Comparison of ENCODE assay signal across 1 cellular context in the genomic region with DNA sequence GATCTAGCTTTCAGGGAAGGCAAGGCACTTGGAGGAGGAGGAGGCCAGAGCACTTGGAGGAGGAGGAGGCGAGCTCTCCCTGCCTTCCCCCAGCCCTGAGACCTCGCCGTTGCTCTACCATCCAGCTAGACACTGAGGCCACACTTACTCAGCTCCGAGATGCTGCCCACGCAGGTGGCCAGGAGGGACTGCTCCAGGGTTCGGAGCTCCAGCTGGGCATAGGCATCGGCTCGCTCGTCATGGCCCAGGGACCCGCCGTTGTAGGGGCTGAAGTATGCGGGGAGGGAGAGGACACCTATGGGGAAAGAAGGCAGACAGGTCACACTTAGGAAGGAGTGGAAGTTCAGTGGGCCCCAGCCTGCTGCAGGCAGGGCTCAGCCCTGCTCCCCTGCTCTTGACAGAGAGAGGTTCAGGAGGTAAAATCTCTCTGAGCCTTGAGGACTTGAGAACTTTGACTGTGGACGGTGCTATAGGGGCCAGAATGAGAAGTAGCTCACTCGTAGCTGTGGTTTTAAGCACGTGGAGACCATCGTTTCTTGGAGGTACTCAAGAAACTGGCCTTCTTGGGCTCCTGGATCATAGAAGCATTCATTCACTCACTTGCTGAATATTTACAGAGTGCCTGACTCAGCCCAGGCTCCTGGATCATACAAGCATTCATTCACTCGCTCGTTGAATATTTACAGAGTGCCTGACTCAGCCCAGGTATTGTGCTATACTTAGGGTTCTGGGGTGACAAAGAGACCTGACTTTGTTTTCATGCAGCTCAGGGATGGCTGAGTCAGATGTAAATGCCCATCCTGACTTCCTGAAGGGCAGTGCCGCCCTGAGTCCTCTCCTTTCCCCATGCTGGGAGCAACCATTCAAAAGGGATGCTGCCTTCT.
TF ChIP-seq lines count a peak whose summit lies in the region.

No MANE protein-coding gene starts in this region.

TF ChIP-seq in HepG2, 621 proteins besides CTCF, POLR2A, EP300 and RAD21 (continued from another document and continues in another):
- TF ChIP-seq ZNF10 (CRISPR knock-in tag; IDR thresholded peaks at IDR 0.05; ENCODE audit: borderline replicate concordance, low read depth) (no peak), MLX (CRISPR knock-in tag; IDR thresholded peaks at IDR 0.05) (no peak), ZNF280B (CRISPR knock-in tag; IDR thresholded peaks at IDR 0.05; ENCODE audit: borderline replicate concordance) (no peak), ZSCAN12 (CRISPR knock-in tag; IDR thresholded peaks at IDR 0.05) (no peak), ZNF331 (CRISPR knock-in tag; IDR thresholded peaks at IDR 0.05) (0 out of 2 replicates have a peak, but pooled peaks have one; percentile 21), ZNF839 (CRISPR knock-in tag; IDR thresholded peaks at IDR 0.05; ENCODE audit: borderline replicate concordance) (no peak), ZNF562 (CRISPR knock-in tag; IDR thresholded peaks at IDR 0.05; ENCODE audit: borderline replicate concordance) (no peak), ASH2L (IDR thresholded peaks at IDR 0.05; ENCODE audit: insufficient read length, low read depth, low read length) (no peak), KDM6A (CRISPR knock-in tag; IDR thresholded peaks at IDR 0.05; ENCODE audit: low read depth) (no peak), HBP1 (CRISPR knock-in tag; IDR thresholded peaks at IDR 0.05; ENCODE audit: low read depth) (no peak), ARNTL (CRISPR knock-in tag; IDR thresholded peaks at IDR 0.05) (no peak), ZNF850 (CRISPR knock-in tag; conservative IDR thresholded peaks at IDR 0.05) (no peak), IKZF4 (CRISPR knock-in tag; IDR thresholded peaks at IDR 0.05; ENCODE audit: borderline replicate concordance, low read depth, not compliant biosample characterization) (no peak), GATAD1 (CRISPR knock-in tag; IDR thresholded peaks at IDR 0.05) (no peak), ZNF816 (CRISPR knock-in tag; IDR thresholded peaks at IDR 0.05; ENCODE audit: borderline replicate concordance) (no peak), GABPB1 (CRISPR knock-in tag; IDR thresholded peaks at IDR 0.05) (no peak; the same call in 1 of the 2 replicates), FOXJ3 (CRISPR knock-in tag; IDR thresholded peaks at IDR 0.05; ENCODE audit: borderline replicate concordance) (no peak), KLF11 (CRISPR knock-in tag; IDR thresholded peaks at IDR 0.05) (no peak)
- TF ChIP-seq, protein P1, sequence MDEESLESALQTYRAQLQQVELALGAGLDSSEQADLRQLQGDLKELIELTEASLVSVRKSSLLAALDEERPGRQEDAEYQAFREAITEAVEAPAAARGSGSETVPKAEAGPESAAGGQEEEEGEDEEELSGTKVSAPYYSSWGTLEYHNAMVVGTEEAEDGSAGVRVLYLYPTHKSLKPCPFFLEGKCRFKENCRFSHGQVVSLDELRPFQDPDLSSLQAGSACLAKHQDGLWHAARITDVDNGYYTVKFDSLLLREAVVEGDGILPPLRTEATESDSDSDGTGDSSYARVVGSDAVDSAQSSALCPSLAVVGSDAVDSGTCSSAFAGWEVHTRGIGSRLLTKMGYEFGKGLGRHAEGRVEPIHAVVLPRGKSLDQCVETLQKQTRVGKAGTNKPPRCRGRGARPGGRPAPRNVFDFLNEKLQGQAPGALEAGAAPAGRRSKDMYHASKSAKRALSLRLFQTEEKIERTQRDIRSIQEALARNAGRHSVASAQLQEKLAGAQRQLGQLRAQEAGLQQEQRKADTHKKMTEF (CRISPR knock-in tag; IDR thresholded peaks at IDR 0.05) = peak; percentile 63; the same call in 1 of the 2 replicates
- TF ChIP-seq, protein P2, sequence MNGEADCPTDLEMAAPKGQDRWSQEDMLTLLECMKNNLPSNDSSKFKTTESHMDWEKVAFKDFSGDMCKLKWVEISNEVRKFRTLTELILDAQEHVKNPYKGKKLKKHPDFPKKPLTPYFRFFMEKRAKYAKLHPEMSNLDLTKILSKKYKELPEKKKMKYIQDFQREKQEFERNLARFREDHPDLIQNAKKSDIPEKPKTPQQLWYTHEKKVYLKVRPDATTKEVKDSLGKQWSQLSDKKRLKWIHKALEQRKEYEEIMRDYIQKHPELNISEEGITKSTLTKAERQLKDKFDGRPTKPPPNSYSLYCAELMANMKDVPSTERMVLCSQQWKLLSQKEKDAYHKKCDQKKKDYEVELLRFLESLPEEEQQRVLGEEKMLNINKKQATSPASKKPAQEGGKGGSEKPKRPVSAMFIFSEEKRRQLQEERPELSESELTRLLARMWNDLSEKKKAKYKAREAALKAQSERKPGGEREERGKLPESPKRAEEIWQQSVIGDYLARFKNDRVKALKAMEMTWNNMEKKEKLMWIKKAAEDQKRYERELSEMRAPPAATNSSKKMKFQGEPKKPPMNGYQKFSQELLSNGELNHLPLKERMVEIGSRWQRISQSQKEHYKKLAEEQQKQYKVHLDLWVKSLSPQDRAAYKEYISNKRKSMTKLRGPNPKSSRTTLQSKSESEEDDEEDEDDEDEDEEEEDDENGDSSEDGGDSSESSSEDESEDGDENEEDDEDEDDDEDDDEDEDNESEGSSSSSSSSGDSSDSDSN (CRISPR knock-in tag; IDR thresholded peaks at IDR 0.05) = no peak
- TF ChIP-seq, protein P3, sequence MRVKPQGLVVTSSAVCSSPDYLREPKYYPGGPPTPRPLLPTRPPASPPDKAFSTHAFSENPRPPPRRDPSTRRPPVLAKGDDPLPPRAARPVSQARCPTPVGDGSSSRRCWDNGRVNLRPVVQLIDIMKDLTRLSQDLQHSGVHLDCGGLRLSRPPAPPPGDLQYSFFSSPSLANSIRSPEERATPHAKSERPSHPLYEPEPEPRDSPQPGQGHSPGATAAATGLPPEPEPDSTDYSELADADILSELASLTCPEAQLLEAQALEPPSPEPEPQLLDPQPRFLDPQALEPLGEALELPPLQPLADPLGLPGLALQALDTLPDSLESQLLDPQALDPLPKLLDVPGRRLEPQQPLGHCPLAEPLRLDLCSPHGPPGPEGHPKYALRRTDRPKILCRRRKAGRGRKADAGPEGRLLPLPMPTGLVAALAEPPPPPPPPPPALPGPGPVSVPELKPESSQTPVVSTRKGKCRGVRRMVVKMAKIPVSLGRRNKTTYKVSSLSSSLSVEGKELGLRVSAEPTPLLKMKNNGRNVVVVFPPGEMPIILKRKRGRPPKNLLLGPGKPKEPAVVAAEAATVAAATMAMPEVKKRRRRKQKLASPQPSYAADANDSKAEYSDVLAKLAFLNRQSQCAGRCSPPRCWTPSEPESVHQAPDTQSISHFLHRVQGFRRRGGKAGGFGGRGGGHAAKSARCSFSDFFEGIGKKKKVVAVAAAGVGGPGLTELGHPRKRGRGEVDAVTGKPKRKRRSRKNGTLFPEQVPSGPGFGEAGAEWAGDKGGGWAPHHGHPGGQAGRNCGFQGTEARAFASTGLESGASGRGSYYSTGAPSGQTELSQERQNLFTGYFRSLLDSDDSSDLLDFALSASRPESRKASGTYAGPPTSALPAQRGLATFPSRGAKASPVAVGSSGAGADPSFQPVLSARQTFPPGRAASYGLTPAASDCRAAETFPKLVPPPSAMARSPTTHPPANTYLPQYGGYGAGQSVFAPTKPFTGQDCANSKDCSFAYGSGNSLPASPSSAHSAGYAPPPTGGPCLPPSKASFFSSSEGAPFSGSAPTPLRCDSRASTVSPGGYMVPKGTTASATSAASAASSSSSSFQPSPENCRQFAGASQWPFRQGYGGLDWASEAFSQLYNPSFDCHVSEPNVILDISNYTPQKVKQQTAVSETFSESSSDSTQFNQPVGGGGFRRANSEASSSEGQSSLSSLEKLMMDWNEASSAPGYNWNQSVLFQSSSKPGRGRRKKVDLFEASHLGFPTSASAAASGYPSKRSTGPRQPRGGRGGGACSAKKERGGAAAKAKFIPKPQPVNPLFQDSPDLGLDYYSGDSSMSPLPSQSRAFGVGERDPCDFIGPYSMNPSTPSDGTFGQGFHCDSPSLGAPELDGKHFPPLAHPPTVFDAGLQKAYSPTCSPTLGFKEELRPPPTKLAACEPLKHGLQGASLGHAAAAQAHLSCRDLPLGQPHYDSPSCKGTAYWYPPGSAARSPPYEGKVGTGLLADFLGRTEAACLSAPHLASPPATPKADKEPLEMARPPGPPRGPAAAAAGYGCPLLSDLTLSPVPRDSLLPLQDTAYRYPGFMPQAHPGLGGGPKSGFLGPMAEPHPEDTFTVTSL (CRISPR knock-in tag; IDR thresholded peaks at IDR 0.05; ENCODE audit: borderline replicate concordance) = peak; percentile 49; the same call in 1 of the 2 replicates
- TF ChIP-seq, protein P4, sequence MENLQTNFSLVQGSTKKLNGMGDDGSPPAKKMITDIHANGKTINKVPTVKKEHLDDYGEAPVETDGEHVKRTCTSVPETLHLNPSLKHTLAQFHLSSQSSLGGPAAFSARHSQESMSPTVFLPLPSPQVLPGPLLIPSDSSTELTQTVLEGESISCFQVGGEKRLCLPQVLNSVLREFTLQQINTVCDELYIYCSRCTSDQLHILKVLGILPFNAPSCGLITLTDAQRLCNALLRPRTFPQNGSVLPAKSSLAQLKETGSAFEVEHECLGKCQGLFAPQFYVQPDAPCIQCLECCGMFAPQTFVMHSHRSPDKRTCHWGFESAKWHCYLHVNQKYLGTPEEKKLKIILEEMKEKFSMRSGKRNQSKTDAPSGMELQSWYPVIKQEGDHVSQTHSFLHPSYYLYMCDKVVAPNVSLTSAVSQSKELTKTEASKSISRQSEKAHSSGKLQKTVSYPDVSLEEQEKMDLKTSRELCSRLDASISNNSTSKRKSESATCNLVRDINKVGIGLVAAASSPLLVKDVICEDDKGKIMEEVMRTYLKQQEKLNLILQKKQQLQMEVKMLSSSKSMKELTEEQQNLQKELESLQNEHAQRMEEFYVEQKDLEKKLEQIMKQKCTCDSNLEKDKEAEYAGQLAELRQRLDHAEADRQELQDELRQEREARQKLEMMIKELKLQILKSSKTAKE (CRISPR knock-in tag; IDR thresholded peaks at IDR 0.05; ENCODE audit: borderline replicate concordance) = no peak
- TF ChIP-seq, protein P5, sequence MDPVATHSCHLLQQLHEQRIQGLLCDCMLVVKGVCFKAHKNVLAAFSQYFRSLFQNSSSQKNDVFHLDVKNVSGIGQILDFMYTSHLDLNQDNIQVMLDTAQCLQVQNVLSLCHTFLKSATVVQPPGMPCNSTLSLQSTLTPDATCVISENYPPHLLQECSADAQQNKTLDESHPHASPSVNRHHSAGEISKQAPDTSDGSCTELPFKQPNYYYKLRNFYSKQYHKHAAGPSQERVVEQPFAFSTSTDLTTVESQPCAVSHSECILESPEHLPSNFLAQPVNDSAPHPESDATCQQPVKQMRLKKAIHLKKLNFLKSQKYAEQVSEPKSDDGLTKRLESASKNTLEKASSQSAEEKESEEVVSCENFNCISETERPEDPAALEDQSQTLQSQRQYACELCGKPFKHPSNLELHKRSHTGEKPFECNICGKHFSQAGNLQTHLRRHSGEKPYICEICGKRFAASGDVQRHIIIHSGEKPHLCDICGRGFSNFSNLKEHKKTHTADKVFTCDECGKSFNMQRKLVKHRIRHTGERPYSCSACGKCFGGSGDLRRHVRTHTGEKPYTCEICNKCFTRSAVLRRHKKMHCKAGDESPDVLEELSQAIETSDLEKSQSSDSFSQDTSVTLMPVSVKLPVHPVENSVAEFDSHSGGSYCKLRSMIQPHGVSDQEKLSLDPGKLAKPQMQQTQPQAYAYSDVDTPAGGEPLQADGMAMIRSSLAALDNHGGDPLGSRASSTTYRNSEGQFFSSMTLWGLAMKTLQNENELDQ (CRISPR knock-in tag; IDR thresholded peaks at IDR 0.05; ENCODE audit: borderline replicate concordance) = no peak
- TF ChIP-seq, protein P6, sequence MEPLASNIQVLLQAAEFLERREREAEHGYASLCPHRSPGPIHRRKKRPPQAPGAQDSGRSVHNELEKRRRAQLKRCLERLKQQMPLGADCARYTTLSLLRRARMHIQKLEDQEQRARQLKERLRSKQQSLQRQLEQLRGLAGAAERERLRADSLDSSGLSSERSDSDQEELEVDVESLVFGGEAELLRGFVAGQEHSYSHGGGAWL (CRISPR knock-in tag; IDR thresholded peaks at IDR 0.05) = no peak
- TF ChIP-seq, protein P7, sequence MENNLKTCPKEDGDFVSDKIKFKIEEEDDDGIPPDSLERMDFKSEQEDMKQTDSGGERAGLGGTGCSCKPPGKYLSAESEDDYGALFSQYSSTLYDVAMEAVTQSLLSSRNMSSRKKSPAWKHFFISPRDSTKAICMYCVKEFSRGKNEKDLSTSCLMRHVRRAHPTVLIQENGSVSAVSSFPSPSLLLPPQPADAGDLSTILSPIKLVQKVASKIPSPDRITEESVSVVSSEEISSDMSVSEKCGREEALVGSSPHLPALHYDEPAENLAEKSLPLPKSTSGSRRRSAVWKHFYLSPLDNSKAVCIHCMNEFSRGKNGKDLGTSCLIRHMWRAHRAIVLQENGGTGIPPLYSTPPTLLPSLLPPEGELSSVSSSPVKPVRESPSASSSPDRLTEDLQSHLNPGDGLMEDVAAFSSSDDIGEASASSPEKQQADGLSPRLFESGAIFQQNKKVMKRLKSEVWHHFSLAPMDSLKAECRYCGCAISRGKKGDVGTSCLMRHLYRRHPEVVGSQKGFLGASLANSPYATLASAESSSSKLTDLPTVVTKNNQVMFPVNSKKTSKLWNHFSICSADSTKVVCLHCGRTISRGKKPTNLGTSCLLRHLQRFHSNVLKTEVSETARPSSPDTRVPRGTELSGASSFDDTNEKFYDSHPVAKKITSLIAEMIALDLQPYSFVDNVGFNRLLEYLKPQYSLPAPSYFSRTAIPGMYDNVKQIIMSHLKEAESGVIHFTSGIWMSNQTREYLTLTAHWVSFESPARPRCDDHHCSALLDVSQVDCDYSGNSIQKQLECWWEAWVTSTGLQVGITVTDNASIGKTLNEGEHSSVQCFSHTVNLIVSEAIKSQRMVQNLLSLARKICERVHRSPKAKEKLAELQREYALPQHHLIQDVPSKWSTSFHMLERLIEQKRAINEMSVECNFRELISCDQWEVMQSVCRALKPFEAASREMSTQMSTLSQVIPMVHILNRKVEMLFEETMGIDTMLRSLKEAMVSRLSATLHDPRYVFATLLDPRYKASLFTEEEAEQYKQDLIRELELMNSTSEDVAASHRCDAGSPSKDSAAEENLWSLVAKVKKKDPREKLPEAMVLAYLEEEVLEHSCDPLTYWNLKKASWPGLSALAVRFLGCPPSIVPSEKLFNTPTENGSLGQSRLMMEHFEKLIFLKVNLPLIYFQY (CRISPR knock-in tag; IDR thresholded peaks at IDR 0.05; ENCODE audit: borderline replicate concordance) = no peak
